Comparison of ENCODE assay signal across 9 cellular contexts in the genomic region with DNA sequence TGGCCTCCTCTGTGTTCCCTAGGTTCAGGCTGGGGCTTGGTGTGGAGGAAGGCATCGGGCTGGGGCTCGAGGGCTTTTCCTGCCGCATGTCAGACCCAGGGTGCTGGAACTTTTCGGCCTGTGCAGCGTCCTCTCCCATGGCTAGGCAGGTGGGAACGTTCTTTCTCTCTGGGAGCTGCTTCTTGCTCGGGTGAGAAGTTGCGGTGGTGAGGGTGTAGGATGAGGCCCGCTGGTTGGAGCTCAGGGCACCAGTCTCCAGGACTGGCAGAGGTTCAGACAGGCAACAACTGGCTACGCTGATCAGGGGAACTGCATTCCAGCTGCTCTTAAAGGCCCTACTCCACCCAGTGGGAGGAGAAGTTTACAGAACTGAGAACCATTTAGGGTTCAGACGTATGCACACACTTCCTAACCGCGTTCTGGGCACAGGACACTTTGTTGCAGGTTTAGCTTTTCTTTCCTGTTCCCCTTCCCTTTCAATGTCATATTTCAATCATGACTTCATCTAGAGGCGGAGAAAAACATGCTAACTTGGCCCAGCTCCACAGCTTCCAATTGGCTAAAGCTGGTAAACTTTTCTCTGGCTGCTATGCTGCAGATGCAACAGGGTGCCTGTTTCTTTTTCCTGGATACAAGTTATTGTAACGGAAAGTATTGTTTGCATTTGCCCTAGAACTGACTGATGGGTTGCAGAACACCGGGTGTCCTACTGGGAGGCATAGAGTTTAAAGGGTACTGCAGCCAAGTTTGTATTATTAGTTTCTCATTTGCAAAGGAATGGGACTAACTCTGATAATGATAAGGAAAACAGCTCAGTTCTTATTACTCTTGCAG. TPM values are rescaled to one million over a fixed set of nuclear protein-coding genes. Genes with fewer than 3 reads are reported as not detected.
A peak's percentile ranks its signal among the peaks of the same experiment; 100 is the strongest.
DNase-seq lines count a peak whose midpoint lies in the region; ATAC-seq and TF ChIP-seq lines count a peak whose summit lies in the region.
"Had no signal": no experiment of that assay in that cellular context is flagged by ENCODE, and none has a peak within 500 bp of the region (broad histone marks: within the 10 kb centered on the region; RNA-seq: fewer than 3 reads in every experiment).

A gene with protein sequence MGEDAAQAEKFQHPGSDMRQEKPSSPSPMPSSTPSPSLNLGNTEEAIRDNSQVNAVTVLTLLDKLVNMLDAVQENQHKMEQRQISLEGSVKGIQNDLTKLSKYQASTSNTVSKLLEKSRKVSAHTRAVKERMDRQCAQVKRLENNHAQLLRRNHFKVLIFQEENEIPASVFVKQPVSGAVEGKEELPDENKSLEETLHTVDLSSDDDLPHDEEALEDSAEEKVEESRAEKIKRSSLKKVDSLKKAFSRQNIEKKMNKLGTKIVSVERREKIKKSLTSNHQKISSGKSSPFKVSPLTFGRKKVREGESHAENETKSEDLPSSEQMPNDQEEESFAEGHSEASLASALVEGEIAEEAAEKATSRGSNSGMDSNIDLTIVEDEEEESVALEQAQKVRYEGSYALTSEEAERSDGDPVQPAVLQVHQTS (minus strand): TSS at position 302 of the 834 bp plus-strand sequence. CDS start 163 bp downstream, at position 139.

- TF ChIP-seq EP300 in suprapubic skin (IDR thresholded peaks at IDR 0.05): no peak

- intact Hi-C loops in left colon (cut with DNase I, micrococcal nuclease): no loop called here

- H3K4me1 Mint-ChIP-seq in activated naive CD4-positive, alpha-beta T cell treated with anti-CD3 and anti-CD28 coated beads, Interleukin-2, amount 10 ng/mL, durations not matched to agents 7 days and 5 days: no peaks in the 10 kb centered on the region

- H3K27me3 Mint-ChIP-seq in activated naive CD4-positive, alpha-beta T cell treated with anti-CD3 and anti-CD28 coated beads, Interleukin-2, amount 10 ng/mL, durations not matched to agents 7 days and 5 days: peaks cover 45% of the 10 kb centered on the region

- H3K4me1 ChIP-seq in suprapubic skin: peaks cover 28% of the 10 kb centered on the region

- TF ChIP-seq POLR2A in suprapubic skin (IDR thresholded peaks at IDR 0.05): peak in 1 of 2 donors; percentile 34

- peak within 1 kb of the TSS; percentile 29 for H3K4me3 ChIP-seq in brain microvascular endothelial cell (ENCODE audit: low read depth, low read length)
- peak within 1 kb of the TSS; percentile 48 for H3K4me3 ChIP-seq in suprapubic skin
- H3K4me3 ChIP-seq: cardiac muscle cell had no signal

- in situ Hi-C loops in brain microvascular endothelial cell (cut with HindIII; ENCODE audit: low pct_ligation_motif_present, low sequenced_read_pairs): no loop called here

- ATAC-seq in HG02943 (IDR thresholded peaks at IDR 0.05; ENCODE audit: low read depth, unreplicated experiment) (peak; percentile 42), left colon (peak; percentile 82)

- no peaks in the 10 kb centered on the region for H3K36me3 Mint-ChIP-seq in activated naive CD4-positive, alpha-beta T cell treated with anti-CD3 and anti-CD28 coated beads, Interleukin-2, amount 10 ng/mL, durations not matched to agents 7 days and 5 days

- H3K36me3 ChIP-seq in brain microvascular endothelial cell (replicated peaks): no peaks in the 10 kb centered on the region
- no peaks in the 10 kb centered on the region for H3K36me3 ChIP-seq in suprapubic skin
- H3K36me3 ChIP-seq: cardiac muscle cell had no signal

- 15% methylated on average over 12 of the region's 16 CpGs for WGBS in suprapubic skin

- H3K9me3 ChIP-seq in suprapubic skin: no peaks in the 10 kb centered on the region

- CTCF ChIA-PET in activated naive CD4-positive, alpha-beta T cell treated with anti-CD3 and anti-CD28 coated beads, Interleukin-2, amount 10 ng/mL, durations not matched to agents 7 days and 5 days (lab: Charles Lee): interaction anchor here (0.6 to 1.4 kb wide), 2 partner anchors 87 to 150 kb away, joined by 3 to 4 read pairs; no protein-coding TSS in a partner anchor

- no peak within 1 kb of the TSS for H3K4me3 Mint-ChIP-seq in activated naive CD4-positive, alpha-beta T cell treated with anti-CD3 and anti-CD28 coated beads, Interleukin-2, amount 10 ng/mL, durations not matched to agents 7 days and 5 days

- no peaks in the 10 kb centered on the region for H3K9me3 Mint-ChIP-seq in activated naive CD4-positive, alpha-beta T cell treated with anti-CD3 and anti-CD28 coated beads, Interleukin-2, amount 10 ng/mL, durations not matched to agents 7 days and 5 days

- H3K27ac ChIP-seq in brain microvascular endothelial cell (peak within 1 kb of the TSS; percentile 38), suprapubic skin (peak within 1 kb of the TSS; percentile 68)
- H3K27ac ChIP-seq: cardiac muscle cell had no signal

- H3K27me3 ChIP-seq in brain microvascular endothelial cell (replicated peaks) (no peaks in the 10 kb centered on the region), suprapubic skin (no peaks in the 10 kb centered on the region)
- H3K27me3 ChIP-seq: cardiac muscle cell had no signal

- H3K27ac Mint-ChIP-seq in activated naive CD4-positive, alpha-beta T cell treated with anti-CD3 and anti-CD28 coated beads, Interleukin-2, amount 10 ng/mL, durations not matched to agents 7 days and 5 days: no peak within 1 kb of the TSS

- TF ChIP-seq CTCF in brain microvascular endothelial cell (IDR thresholded peaks at IDR 0.05; ENCODE audit: low read depth, low read length, missing control alignments) (no peak), suprapubic skin (IDR thresholded peaks at IDR 0.05) (no peak)

- DNase-seq in DMS53 treated with DMSO at 0.1 percent for 48 hours (lab: John Stamatoyannopoulos, UW; ENCODE audit: unreplicated experiment) (peak; percentile 59), brain microvascular endothelial cell (peak; percentile 82), left colon (peak; percentile 45 to 63), suprapubic skin (ENCODE audit: low spot score in 2 of 2) (peak; percentile 71 to 79), NCI-H2171 treated with DMSO at 0.1 percent for 48 hours (lab: John Stamatoyannopoulos, UW) (no peak)
- DNase-seq in stimulated activated CD4-positive, alpha-beta T cell treated with anti-CD3 and anti-CD28 coated beads, Interleukin-15, amount 100 ng/mL, for 24 hours: no peak
- no peak for DNase-seq in activated naive CD4-positive, alpha-beta T cell treated with anti-CD3 and anti-CD28 coated beads, Interleukin-2, amount 10 ng/mL, durations not matched to agents 7 days and 5 days

RNA-seq across cellular contexts. Expression of the gene that starts here (rescaled TPM):
- 10 to 100 TPM in 1 of 2 donors, 1 to 10 TPM in 1; 9.6 to 16.2 TPM for total RNA-seq in left colon
- 10 to 100 TPM in 1 of 4 donors, 1 to 10 TPM in 3; 3.8 to 12.9 (median 6.7) TPM for total RNA-seq in suprapubic skin

Comparison
In these comparisons a context has a peak if more than half of its experiments do, and no peak if none do; other contexts are left out.
1. DNase-seq: peak in DMS53 treated with DMSO at 0.1 percent for 48 hours (single experiment), brain microvascular endothelial cell (single experiment), left colon (2 of 2) and suprapubic skin (2 of 2); none in stimulated activated CD4-positive, alpha-beta T cell treated with anti-CD3 and anti-CD28 coated beads, Interleukin-15, amount 100 ng/mL, for 24 hours (single experiment), NCI-H2171 treated with DMSO at 0.1 percent for 48 hours (single experiment) and activated naive CD4-positive, alpha-beta T cell treated with anti-CD3 and anti-CD28 coated beads, Interleukin-2, amount 10 ng/mL, durations not matched to agents 7 days and 5 days (single experiment).